Comparison of ENCODE assay signal across 1 cellular context in the genomic region with DNA sequence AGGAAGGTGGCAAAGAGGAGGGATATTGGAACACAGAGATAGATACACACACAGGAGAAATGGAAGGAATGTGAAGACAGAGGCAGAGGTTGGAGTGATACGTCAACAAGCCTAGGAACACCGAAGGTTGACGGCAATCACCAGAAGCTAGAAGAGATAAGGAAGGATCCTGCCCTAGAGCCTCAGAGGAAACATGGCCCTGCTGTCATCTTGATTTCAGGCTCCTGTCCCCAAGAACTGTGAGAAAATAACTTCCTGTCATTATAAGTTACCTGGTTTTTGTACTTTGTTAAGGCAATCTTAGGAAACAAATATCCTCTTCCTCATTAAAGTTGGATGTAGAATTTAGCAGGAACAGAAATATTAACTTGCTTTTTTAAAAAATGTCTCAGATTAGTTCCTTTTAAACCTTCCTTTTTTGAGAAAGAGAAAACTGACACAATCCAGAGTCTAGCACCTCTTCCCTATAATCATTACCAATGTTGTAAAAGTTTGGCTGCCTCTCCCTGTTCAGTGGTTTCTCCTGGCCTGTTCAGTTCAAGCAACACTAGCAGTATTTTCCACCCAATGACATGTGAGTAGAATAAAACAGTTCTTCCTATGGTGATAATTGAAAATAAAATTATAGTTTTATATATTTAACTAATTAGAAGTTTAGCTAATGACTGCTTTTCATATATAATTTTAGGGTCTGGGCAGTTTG.
TF ChIP-seq lines count a peak whose summit lies in the region.

No MANE protein-coding gene starts in this region.

TF ChIP-seq in GM23338, 12 proteins besides CTCF, POLR2A, EP300 and RAD21 (continued from another document):
- TF ChIP-seq, protein P1, sequence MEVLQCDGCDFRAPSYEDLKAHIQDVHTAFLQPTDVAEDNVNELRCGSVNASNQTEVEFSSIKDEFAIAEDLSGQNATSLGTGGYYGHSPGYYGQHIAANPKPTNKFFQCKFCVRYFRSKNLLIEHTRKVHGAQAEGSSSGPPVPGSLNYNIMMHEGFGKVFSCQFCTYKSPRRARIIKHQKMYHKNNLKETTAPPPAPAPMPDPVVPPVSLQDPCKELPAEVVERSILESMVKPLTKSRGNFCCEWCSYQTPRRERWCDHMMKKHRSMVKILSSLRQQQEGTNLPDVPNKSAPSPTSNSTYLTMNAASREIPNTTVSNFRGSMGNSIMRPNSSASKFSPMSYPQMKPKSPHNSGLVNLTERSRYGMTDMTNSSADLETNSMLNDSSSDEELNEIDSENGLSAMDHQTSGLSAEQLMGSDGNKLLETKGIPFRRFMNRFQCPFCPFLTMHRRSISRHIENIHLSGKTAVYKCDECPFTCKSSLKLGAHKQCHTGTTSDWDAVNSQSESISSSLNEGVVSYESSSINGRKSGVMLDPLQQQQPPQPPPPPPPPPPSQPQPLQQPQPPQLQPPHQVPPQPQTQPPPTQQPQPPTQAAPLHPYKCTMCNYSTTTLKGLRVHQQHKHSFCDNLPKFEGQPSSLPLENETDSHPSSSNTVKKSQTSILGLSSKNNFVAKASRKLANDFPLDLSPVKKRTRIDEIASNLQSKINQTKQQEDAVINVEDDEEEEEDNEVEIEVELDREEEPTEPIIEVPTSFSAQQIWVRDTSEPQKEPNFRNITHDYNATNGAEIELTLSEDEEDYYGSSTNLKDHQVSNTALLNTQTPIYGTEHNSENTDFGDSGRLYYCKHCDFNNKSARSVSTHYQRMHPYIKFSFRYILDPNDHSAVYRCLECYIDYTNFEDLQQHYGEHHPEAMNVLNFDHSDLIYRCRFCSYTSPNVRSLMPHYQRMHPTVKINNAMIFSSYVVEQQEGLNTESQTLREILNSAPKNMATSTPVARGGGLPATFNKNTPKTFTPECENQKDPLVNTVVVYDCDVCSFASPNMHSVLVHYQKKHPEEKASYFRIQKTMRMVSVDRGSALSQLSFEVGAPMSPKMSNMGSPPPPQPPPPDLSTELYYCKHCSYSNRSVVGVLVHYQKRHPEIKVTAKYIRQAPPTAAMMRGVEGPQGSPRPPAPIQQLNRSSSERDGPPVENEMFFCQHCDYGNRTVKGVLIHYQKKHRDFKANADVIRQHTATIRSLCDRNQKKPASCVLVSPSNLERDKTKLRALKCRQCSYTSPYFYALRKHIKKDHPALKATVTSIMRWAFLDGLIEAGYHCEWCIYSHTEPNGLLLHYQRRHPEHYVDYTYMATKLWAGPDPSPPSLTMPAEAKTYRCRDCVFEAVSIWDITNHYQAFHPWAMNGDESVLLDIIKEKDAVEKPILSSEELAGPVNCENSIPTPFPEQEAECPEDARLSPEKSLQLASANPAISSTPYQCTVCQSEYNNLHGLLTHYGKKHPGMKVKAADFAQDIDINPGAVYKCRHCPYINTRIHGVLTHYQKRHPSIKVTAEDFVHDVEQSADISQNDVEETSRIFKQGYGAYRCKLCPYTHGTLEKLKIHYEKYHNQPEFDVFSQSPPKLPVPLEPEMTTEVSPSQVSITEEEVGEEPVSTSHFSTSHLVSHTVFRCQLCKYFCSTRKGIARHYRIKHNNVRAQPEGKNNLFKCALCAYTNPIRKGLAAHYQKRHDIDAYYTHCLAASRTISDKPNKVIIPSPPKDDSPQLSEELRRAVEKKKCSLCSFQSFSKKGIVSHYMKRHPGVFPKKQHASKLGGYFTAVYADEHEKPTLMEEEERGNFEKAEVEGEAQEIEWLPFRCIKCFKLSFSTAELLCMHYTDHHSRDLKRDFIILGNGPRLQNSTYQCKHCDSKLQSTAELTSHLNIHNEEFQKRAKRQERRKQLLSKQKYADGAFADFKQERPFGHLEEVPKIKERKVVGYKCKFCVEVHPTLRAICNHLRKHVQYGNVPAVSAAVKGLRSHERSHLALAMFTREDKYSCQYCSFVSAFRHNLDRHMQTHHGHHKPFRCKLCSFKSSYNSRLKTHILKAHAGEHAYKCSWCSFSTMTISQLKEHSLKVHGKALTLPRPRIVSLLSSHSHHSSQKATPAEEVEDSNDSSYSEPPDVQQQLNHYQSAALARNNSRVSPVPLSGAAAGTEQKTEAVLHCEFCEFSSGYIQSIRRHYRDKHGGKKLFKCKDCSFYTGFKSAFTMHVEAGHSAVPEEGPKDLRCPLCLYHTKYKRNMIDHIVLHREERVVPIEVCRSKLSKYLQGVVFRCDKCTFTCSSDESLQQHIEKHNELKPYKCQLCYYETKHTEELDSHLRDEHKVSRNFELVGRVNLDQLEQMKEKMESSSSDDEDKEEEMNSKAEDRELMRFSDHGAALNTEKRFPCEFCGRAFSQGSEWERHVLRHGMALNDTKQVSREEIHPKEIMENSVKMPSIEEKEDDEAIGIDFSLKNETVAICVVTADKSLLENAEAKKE (CRISPR knock-in tag; IDR thresholded peaks at IDR 0.05) = no peak
- TF ChIP-seq, protein P2, sequence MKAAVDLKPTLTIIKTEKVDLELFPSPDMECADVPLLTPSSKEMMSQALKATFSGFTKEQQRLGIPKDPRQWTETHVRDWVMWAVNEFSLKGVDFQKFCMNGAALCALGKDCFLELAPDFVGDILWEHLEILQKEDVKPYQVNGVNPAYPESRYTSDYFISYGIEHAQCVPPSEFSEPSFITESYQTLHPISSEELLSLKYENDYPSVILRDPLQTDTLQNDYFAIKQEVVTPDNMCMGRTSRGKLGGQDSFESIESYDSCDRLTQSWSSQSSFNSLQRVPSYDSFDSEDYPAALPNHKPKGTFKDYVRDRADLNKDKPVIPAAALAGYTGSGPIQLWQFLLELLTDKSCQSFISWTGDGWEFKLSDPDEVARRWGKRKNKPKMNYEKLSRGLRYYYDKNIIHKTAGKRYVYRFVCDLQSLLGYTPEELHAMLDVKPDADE (IDR thresholded peaks at IDR 0.05) = no peak
- no peak for TF ChIP-seq JUNB (IDR thresholded peaks at IDR 0.05; ENCODE audit: unreplicated experiment)
- TF ChIP-seq STAT1 (IDR thresholded peaks at IDR 0.05; ENCODE audit: unreplicated experiment) = no peak
- TF ChIP-seq NANOG (IDR thresholded peaks at IDR 0.05; ENCODE audit: borderline replicate concordance) = no peak
- TF ChIP-seq ZNF331 (CRISPR knock-in tag; IDR thresholded peaks at IDR 0.05; ENCODE audit: low read depth) = no peak
